In the genomic region with DNA sequence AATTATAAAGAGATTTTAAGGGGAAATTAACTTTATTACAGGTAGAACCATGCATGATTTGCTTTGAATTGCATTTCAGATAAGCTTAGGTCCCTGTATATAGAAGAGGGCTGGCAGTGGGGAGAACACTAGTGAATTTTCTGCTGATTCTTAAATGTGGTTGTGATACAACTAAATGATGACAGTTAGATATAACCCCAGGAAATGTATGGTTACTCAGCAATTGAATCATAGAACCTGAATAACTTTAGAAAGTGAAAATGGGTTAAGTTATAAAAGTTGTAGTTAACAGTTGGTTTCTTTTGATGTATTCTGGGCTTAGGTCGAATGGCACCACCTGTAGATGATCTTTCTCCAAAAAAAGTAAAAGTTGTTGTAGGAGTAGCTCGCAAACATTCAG, we compare ENCODE assay signal across 18 cellular contexts.
DNase-seq lines count a peak whose midpoint lies in the region; ATAC-seq, FAIRE-seq and TF ChIP-seq lines count a peak whose summit lies in the region.
"Had no signal": no experiment of that assay in that cellular context is flagged by ENCODE, and none has a peak within 500 bp of the region (broad histone marks: within the 10 kb centered on the region; RNA-seq: fewer than 3 reads in every experiment).

No MANE protein-coding gene starts in this region.

- H3K9me3 Mint-ChIP-seq in activated T-cell treated with anti-CD3 and anti-CD28 coated beads, Interleukin-2, amount 50 U/mL, for 24 hours = no peaks in the 10 kb centered on the region
- no peaks in the 10 kb centered on the region for H3K9me3 Mint-ChIP-seq in T-helper 2 cell treated with Interferon-gamma antibody and Interleukin-4, amounts not matched to agents 5 μg/mL and 100 μg/mL, for 36 hours
- H3K9me3 Mint-ChIP-seq: CD4-positive, CD25-positive, alpha-beta regulatory T cell had no signal

- DNase-seq in activated T-cell treated with anti-CD3 and anti-CD28 coated beads, Interleukin-2, amount 50 U/mL, for 24 hours = no peak
- no peak for DNase-seq in activated T-cell treated with anti-CD3 and anti-CD28 coated beads, Interleukin-2, amount 50 U/mL, for 1 hour
- DNase-seq in GM19239 (ENCODE audit: insufficient read length, low spot score) (no peak), osteoblast (ENCODE audit: insufficient read length, low spot score, missing footprints) (no peak)
- no peak for DNase-seq in T-helper 2 cell treated with Interferon-gamma antibody and Interleukin-4, amounts not matched to agents 5 μg/mL and 100 μg/mL, for 36 hours (ENCODE audit: low spot score)
- DNase-seq: DMS79 treated with DMSO at 0.1 percent for 48 hours; GOT3; KG1; NCI-H1092 treated with DMSO at 0.1 percent for 48 hours; NCI-H1694; NCI-H345; NCI-H69; NK-92 treated with Interleukin-12 subunit alpha and Interleukin-12 subunit beta, amount 100 ng/mL, for 24 hours; OCI-M1; RPMI8226 had no signal

- no peaks in the 10 kb centered on the region for H3K9me3 ChIP-seq in osteoblast (ENCODE audit: low read depth, low read length)

- no peaks in the 10 kb centered on the region for H3K79me2 ChIP-seq in osteoblast (ENCODE audit: insufficient read depth, low read length)

- FAIRE-seq in GM19239 (lab: Jason Lieb, UNC) = peak; percentile 80

- H3K36me3 Mint-ChIP-seq in activated T-cell treated with anti-CD3 and anti-CD28 coated beads, Interleukin-2, amount 50 U/mL, for 24 hours (ENCODE audit: low read depth) = peaks cover 89% of the 10 kb centered on the region
- peaks cover 64% of the 10 kb centered on the region for H3K36me3 Mint-ChIP-seq in T-helper 2 cell treated with Interferon-gamma antibody and Interleukin-4, amounts not matched to agents 5 μg/mL and 100 μg/mL, for 36 hours (ENCODE audit: low read depth)

- no peaks in the 10 kb centered on the region for H3K27me3 ChIP-seq in osteoblast (ENCODE audit: insufficient read depth, low read length)

- no peak overlapping the region for H3K27ac ChIP-seq in osteoblast (ENCODE audit: low read depth, low read length)

- TF ChIP-seq CTCF in osteoblast (IDR thresholded peaks at IDR 0.05; ENCODE audit: extremely low read depth, low read depth, low read length) = no peak

- H3K4me3 ChIP-seq in osteoblast (ENCODE audit: insufficient read depth, low read length) = no peak overlapping the region

- no peaks in the 10 kb centered on the region for H4K20me1 ChIP-seq in osteoblast (ENCODE audit: insufficient read depth, low read length)

- peak overlapping the region; percentile 23 for H3K27ac Mint-ChIP-seq in activated T-cell treated with anti-CD3 and anti-CD28 coated beads, Interleukin-2, amount 50 U/mL, for 24 hours
- peak overlapping the region; percentile 55 for H3K27ac Mint-ChIP-seq in T-helper 2 cell treated with Interferon-gamma antibody and Interleukin-4, amounts not matched to agents 5 μg/mL and 100 μg/mL, for 36 hours

- no peak overlapping the region for H2AFZ ChIP-seq in osteoblast (ENCODE audit: low read length)

- ATAC-seq in HG02840 (IDR thresholded peaks at IDR 0.05; ENCODE audit: low FRiP score, unreplicated experiment) = no peak
- no peak for ATAC-seq in HG03280 (IDR thresholded peaks at IDR 0.05; ENCODE audit: unreplicated experiment)

- H3K4me2 ChIP-seq in osteoblast (ENCODE audit: insufficient read depth, low read length) = peak overlapping the region; percentile 21

- H3K4me3 Mint-ChIP-seq in activated T-cell treated with anti-CD3 and anti-CD28 coated beads, Interleukin-2, amount 50 U/mL, for 24 hours = no peak overlapping the region
- H3K4me3 Mint-ChIP-seq in T-helper 2 cell treated with Interferon-gamma antibody and Interleukin-4, amounts not matched to agents 5 μg/mL and 100 μg/mL, for 36 hours = peak overlapping the region; percentile 8
- H3K4me3 Mint-ChIP-seq: CD4-positive, CD25-positive, alpha-beta regulatory T cell had no signal

- peaks cover 16% of the 10 kb centered on the region for H3K36me3 ChIP-seq in osteoblast (ENCODE audit: insufficient read depth, low read length)

- H3K4me1 ChIP-seq in osteoblast (ENCODE audit: insufficient read depth, low read length) = no peaks in the 10 kb centered on the region

- peaks cover 23% of the 10 kb centered on the region for H3K4me1 Mint-ChIP-seq in activated T-cell treated with anti-CD3 and anti-CD28 coated beads, Interleukin-2, amount 50 U/mL, for 24 hours (ENCODE audit: low read depth)
- H3K4me1 Mint-ChIP-seq in T-helper 2 cell treated with Interferon-gamma antibody and Interleukin-4, amounts not matched to agents 5 μg/mL and 100 μg/mL, for 36 hours (ENCODE audit: low read depth) = peaks cover 27% of the 10 kb centered on the region

- H3K27me3 Mint-ChIP-seq in activated T-cell treated with anti-CD3 and anti-CD28 coated beads, Interleukin-2, amount 50 U/mL, for 24 hours = no peaks in the 10 kb centered on the region
- no peaks in the 10 kb centered on the region for H3K27me3 Mint-ChIP-seq in T-helper 2 cell treated with Interferon-gamma antibody and Interleukin-4, amounts not matched to agents 5 μg/mL and 100 μg/mL, for 36 hours (ENCODE audit: low read depth)
- H3K27me3 Mint-ChIP-seq: CD4-positive, CD25-positive, alpha-beta regulatory T cell had no signal
